8 cellular contexts compared by ENCODE assay signal in the genomic region with DNA sequence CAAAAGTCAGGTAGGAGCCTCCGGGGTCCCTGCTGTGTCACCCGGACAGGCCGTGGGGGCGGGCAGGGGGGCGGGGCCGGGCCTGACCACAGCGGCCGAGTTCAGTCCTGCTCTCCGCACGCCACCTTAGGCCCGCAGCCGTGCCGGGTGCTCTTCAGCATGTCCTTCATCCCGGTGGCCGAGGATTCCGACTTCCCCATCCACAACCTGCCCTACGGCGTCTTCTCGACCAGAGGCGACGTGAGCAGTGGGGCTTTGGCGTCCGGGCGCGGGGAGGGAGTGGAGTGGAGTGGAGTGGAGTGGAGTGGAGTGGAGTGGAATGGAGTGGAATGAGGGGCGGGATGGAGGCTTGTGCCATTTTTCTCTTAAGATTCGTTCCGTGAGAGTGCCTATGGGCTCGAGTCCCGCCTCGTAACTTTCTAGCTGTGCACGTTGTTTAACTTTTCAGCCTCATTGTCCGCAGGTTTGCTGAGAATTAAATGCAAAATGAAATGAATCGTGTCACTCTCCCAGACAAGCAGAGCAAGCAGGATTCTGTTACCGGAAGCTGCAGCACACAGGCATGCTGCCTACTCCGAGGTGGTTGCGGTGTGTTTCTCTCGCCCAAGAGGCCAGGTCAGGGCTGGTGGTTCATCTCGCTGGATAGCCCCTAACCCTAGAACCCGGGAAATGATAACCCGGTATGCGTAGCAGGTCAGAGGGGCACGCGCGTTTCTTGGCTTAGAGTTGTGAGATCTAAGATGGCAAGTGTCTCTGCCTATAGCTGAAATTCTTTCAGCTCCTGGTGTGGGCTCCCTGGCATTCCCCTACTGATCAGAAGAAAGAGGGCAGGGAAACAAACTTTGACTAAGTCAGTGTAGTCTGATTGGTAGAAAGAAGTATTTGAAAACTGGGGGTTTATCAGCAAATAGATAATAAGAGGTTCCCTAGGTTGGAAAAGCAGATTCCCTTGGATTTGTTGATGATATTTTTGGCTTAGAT. TPM values are rescaled to one million over a fixed set of nuclear protein-coding genes. Genes with fewer than 3 reads are reported as not detected.
DNase-seq lines count a peak whose midpoint lies in the region; ATAC-seq and TF ChIP-seq lines count a peak whose summit lies in the region.

Gene FAH, plus strand, starts transcription at position 104 of the 981 bp plus-strand sequence. Its CDS starts 56 bp downstream, at position 160.

- peak; percentile 80 for DNase-seq in CMK (ENCODE audit: low read depth)
- peak in 30 of 34 experiments; percentile 9 to 48 (median 24) for DNase-seq in T-cell
- peak; percentile 23 for DNase-seq in brain microvascular endothelial cell
- peak; percentile 48 for DNase-seq in iPS-NIHi7 (ENCODE audit: extremely low spot score)
- DNase-seq in D341Med (ENCODE audit: low spot score), result no peak

- H3K4me1 Mint-ChIP-seq in T-cell, result peaks cover 15 to 23% (median 21%) of the 10 kb centered on the region in 3 donors

- no peaks in the 10 kb centered on the region for H3K9me3 Mint-ChIP-seq in T-cell

- CTCF ChIA-PET in T-cell (lab: Charles Lee), result interaction anchor here in 1 of 2 donors (0.6 kb wide), 1 partner anchor 1280 kb away, joined by 3 read pairs; the partner anchor contains the start of gene MORF4L1

- H3K27ac Mint-ChIP-seq in T-cell, result peak within 1 kb of the TSS; percentile 86 to 91

- H3K27me3 ChIP-seq in brain microvascular endothelial cell (replicated peaks), result no peaks in the 10 kb centered on the region

- peak within 1 kb of the TSS; percentile 83 to 92 (median 90) for H3K4me3 Mint-ChIP-seq in T-cell

- no peaks in the 10 kb centered on the region for H3K27me3 Mint-ChIP-seq in T-cell

- in situ Hi-C loops in brain microvascular endothelial cell (cut with HindIII; ENCODE audit: low pct_ligation_motif_present, low sequenced_read_pairs), result loop anchor here (25.0 kb wide), 1 partner anchor 266 kb away; the partner anchor contains the start of gene MTHFS

- POLR2A ChIA-PET in T-cell (lab: Charles Lee), result interaction anchor here in 1 of 2 donors (0.7 kb wide), 1 partner anchor 55 kb away, joined by 3 read pairs; no protein-coding TSS in a partner anchor

- peak within 1 kb of the TSS; percentile 71 for H3K27ac ChIP-seq in brain microvascular endothelial cell
- peak within 1 kb of the TSS; percentile 22 to 82 (median 62) for H3K27ac ChIP-seq in skin epidermis

- no peaks in the 10 kb centered on the region for H3K36me3 ChIP-seq in brain microvascular endothelial cell (replicated peaks)

- no peaks in the 10 kb centered on the region for H3K36me3 Mint-ChIP-seq in T-cell

- no peak for TF ChIP-seq CTCF in brain microvascular endothelial cell (IDR thresholded peaks at IDR 0.05; ENCODE audit: low read depth, low read length, missing control alignments)

- H3K4me3 ChIP-seq in brain microvascular endothelial cell (ENCODE audit: low read depth, low read length) (peak within 1 kb of the TSS; percentile 80), skin epidermis (peak within 1 kb of the TSS; percentile 60 to 72 (median 68))

- ATAC-seq in GM19452 (IDR thresholded peaks at IDR 0.05; ENCODE audit: unreplicated experiment), result peak; percentile 62
- ATAC-seq in HG03571 (IDR thresholded peaks at IDR 0.05; ENCODE audit: unreplicated experiment), result peak; percentile 42
- peak; percentile 56 to 61 (median 58) for ATAC-seq in T-cell (replicated peaks in 1 of 4)

RNA-seq across cellular contexts. Expression of gene FAH, which starts in this region (rescaled TPM):
- 1 to 10 TPM; 5.2 to 9.4 (median 6.8) TPM for total RNA-seq in T-cell
